In the genomic region with DNA sequence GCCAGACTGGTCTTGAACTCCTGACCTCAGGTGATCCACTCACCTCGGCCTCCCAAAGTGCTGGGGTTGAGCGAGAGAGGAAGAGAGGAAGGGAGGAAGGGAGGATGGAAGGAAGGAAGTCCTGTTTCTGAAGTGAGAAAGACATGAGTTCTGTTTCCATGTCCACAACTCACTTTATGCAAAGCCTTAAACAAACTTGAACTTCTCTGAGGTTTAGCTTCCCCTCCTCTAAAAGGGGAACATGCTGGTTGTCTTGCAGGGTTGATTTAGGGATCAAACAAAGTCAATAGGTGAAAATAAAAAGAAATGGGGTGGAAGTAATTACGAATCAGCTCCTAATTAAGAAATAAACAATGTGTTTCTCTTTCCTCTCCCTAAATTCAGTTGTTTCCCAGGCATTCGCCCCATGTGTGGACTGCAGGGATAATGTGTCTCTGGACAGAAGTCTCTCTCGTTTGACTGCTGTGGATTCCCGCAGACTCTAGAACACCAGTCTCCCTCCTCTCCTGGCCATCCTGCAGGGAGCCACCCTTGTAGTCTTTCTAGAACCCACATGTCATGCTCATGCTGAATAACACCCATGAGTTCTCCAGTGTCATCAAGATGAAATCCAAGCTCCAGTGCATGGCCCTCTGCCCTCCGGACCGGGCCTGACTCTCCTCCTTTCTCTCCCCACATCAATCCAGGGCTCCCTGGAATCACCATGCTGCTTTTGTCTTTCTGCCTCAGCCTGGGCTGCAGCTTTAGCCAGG, we compare ENCODE assay signal across 16 cellular contexts.
DNase-seq lines count a peak whose midpoint lies in the region; ATAC-seq, FAIRE-seq and TF ChIP-seq lines count a peak whose summit lies in the region.
"Had no signal": no experiment of that assay in that cellular context is flagged by ENCODE, and none has a peak within 500 bp of the region (broad histone marks: within the 10 kb centered on the region; RNA-seq: fewer than 3 reads in every experiment).

No MANE protein-coding gene starts in this region.

- peaks cover 18% of the 10 kb centered on the region for H3K9me3 ChIP-seq in KOPT-K1 (ENCODE audit: insufficient read depth, low read length, poor library complexity, severe bottlenecking)
- no peaks in the 10 kb centered on the region for H3K9me3 ChIP-seq in neutrophil
- H3K9me3 ChIP-seq in tibial artery = no peaks in the 10 kb centered on the region
- H3K9me3 ChIP-seq: right atrium auricular region had no signal

- FAIRE-seq in frontal cortex (lab: Jason Lieb, UNC) = no peak
- FAIRE-seq: colon, GM19239 had no signal

- H3K36me3 Mint-ChIP-seq in activated naive CD4-positive, alpha-beta T cell treated with anti-CD3 and anti-CD28 coated beads for 36 hours (ENCODE audit: low read depth) = no peaks in the 10 kb centered on the region
- H3K36me3 Mint-ChIP-seq in activated T-helper 1 cell treated with anti-CD3 and anti-CD28 coated beads, Interleukin-12 subunit alpha, Interleukin-12 subunit beta, Interleukin-2, Interleukin-4 antibody, amounts not matched to agents 30 ng/mL and 10 ng/mL and 1 ng/mL, durations not matched to agents 14 hours and 24 hours and 36 hours (ENCODE audit: low read depth) = peaks cover 10% of the 10 kb centered on the region

- no peak overlapping the region for H3K4me3 Mint-ChIP-seq in activated naive CD4-positive, alpha-beta T cell treated with anti-CD3 and anti-CD28 coated beads for 36 hours
- no peak overlapping the region for H3K4me3 Mint-ChIP-seq in activated T-helper 1 cell treated with anti-CD3 and anti-CD28 coated beads, Interleukin-12 subunit alpha, Interleukin-12 subunit beta, Interleukin-2, Interleukin-4 antibody, amounts not matched to agents 30 ng/mL and 10 ng/mL and 1 ng/mL, durations not matched to agents 14 hours and 24 hours and 36 hours

- TF ChIP-seq CTCF in neutrophil (IDR thresholded peaks at IDR 0.05) = no peak
- no peak for TF ChIP-seq CTCF in tibial artery (IDR thresholded peaks at IDR 0.05)

- DNase-seq in activated naive CD4-positive, alpha-beta T cell treated with anti-CD3 and anti-CD28 coated beads for 36 hours = no peak
- DNase-seq in activated naive CD4-positive, alpha-beta T cell (lab: John Stamatoyannopoulos, UW) = no peak
- no peak for DNase-seq in activated T-helper 1 cell treated with anti-CD3 and anti-CD28 coated beads, Interleukin-12 subunit alpha, Interleukin-12 subunit beta, Interleukin-2, Interleukin-4 antibody, amounts not matched to agents 30 ng/mL and 10 ng/mL and 1 ng/mL, durations not matched to agents 14 hours and 24 hours and 36 hours (ENCODE audit: low spot score)
- DNase-seq in frontal cortex (ENCODE audit: low spot score in 2 of 2) (no peak), tibial artery (no peak)
- DNase-seq: anterior cingulate cortex, Calu3, NCI-H2029 treated with DMSO at 0.1 percent for 48 hours, NCI-H526, substantia nigra had no signal

- H3K27me3 ChIP-seq in neutrophil = no peaks in the 10 kb centered on the region
- no peaks in the 10 kb centered on the region for H3K27me3 ChIP-seq in tibial artery
- H3K27me3 ChIP-seq: right atrium auricular region had no signal

- CTCF ChIA-PET in activated naive CD4-positive, alpha-beta T cell treated with anti-CD3 and anti-CD28 coated beads for 36 hours (lab: Charles Lee) = interaction anchor here (0.8 to 1.0 kb wide), 2 partner anchors 18 to 39 kb away, joined by 3 read pairs; no protein-coding TSS in a partner anchor

- H3K9me3 Mint-ChIP-seq in activated naive CD4-positive, alpha-beta T cell treated with anti-CD3 and anti-CD28 coated beads for 36 hours = no peaks in the 10 kb centered on the region
- no peaks in the 10 kb centered on the region for H3K9me3 Mint-ChIP-seq in activated T-helper 1 cell treated with anti-CD3 and anti-CD28 coated beads, Interleukin-12 subunit alpha, Interleukin-12 subunit beta, Interleukin-2, Interleukin-4 antibody, amounts not matched to agents 30 ng/mL and 10 ng/mL and 1 ng/mL, durations not matched to agents 14 hours and 24 hours and 36 hours

- H3K4me1 Mint-ChIP-seq in activated naive CD4-positive, alpha-beta T cell treated with anti-CD3 and anti-CD28 coated beads for 36 hours (ENCODE audit: low read depth) = peaks cover 58% of the 10 kb centered on the region
- peaks cover 57% of the 10 kb centered on the region for H3K4me1 Mint-ChIP-seq in activated T-helper 1 cell treated with anti-CD3 and anti-CD28 coated beads, Interleukin-12 subunit alpha, Interleukin-12 subunit beta, Interleukin-2, Interleukin-4 antibody, amounts not matched to agents 30 ng/mL and 10 ng/mL and 1 ng/mL, durations not matched to agents 14 hours and 24 hours and 36 hours (ENCODE audit: low read depth)

- H3K4me1 ChIP-seq in neutrophil (ENCODE audit: control insufficient read depth in 1 of 2, insufficient read depth in 1 of 2, low read depth in 1 of 2, low read length in 1 of 2) = peaks cover 0 to 17% of the 10 kb centered on the region in 2 experiments
- peaks cover 0 to 47% (median 22%) of the 10 kb centered on the region in 4 donors for H3K4me1 ChIP-seq in tibial artery

- intact Hi-C loops in activated naive CD4-positive, alpha-beta T cell treated with anti-CD3 and anti-CD28 coated beads for 36 hours (cut with micrococcal nuclease) = loop anchor here (2.0 kb wide), 1 partner anchor 15 kb away; no protein-coding TSS in a partner anchor
- intact Hi-C loops in activated T-helper 1 cell treated with anti-CD3 and anti-CD28 coated beads, Interleukin-12 subunit alpha, Interleukin-12 subunit beta, Interleukin-2, Interleukin-4 antibody, amounts not matched to agents 30 ng/mL and 10 ng/mL and 1 ng/mL, durations not matched to agents 14 hours and 24 hours and 36 hours (cut with micrococcal nuclease) = loop anchor here (2.0 kb wide), 1 partner anchor 19 kb away; no protein-coding TSS in a partner anchor
- intact Hi-C loops in tibial artery (cut with DNase I; ENCODE audit: low total_unique reads) = no loop called here

- H3K4me3 ChIP-seq in neutrophil (ENCODE audit: low read depth in 1 of 2, low read length in 1 of 2) = no peak overlapping the region
- no peak overlapping the region for H3K4me3 ChIP-seq in tibial artery
- H3K4me3 ChIP-seq: right atrium auricular region had no signal

- H3K27ac Mint-ChIP-seq in activated naive CD4-positive, alpha-beta T cell treated with anti-CD3 and anti-CD28 coated beads for 36 hours = peak overlapping the region; percentile 2
- peak overlapping the region; percentile 28 for H3K27ac Mint-ChIP-seq in activated T-helper 1 cell treated with anti-CD3 and anti-CD28 coated beads, Interleukin-12 subunit alpha, Interleukin-12 subunit beta, Interleukin-2, Interleukin-4 antibody, amounts not matched to agents 30 ng/mL and 10 ng/mL and 1 ng/mL, durations not matched to agents 14 hours and 24 hours and 36 hours

- no peak for ATAC-seq in GM18858 (IDR thresholded peaks at IDR 0.05; ENCODE audit: unreplicated experiment)

- no peaks in the 10 kb centered on the region for H3K27me3 Mint-ChIP-seq in activated naive CD4-positive, alpha-beta T cell treated with anti-CD3 and anti-CD28 coated beads for 36 hours (ENCODE audit: low read depth)
- no peaks in the 10 kb centered on the region for H3K27me3 Mint-ChIP-seq in activated T-helper 1 cell treated with anti-CD3 and anti-CD28 coated beads, Interleukin-12 subunit alpha, Interleukin-12 subunit beta, Interleukin-2, Interleukin-4 antibody, amounts not matched to agents 30 ng/mL and 10 ng/mL and 1 ng/mL, durations not matched to agents 14 hours and 24 hours and 36 hours (ENCODE audit: insufficient read depth)

- H3K36me3 ChIP-seq in KOPT-K1 (ENCODE audit: insufficient read depth, low read length) (no peaks in the 10 kb centered on the region), neutrophil (no peaks in the 10 kb centered on the region), tibial artery (no peaks in the 10 kb centered on the region)
- H3K36me3 ChIP-seq: right atrium auricular region had no signal

- H3K27ac ChIP-seq in KOPT-K1 (ENCODE audit: low read depth, low read length, poor library complexity, severe bottlenecking) (peak overlapping the region; percentile 57), neutrophil (peak overlapping the region; percentile 53), tibial artery (no peak overlapping the region)
- H3K27ac ChIP-seq: right atrium auricular region had no signal

Comparison
In these comparisons a context has a peak if more than half of its experiments do, and no peak if none do; other contexts are left out.
1. H3K27ac ChIP-seq: peak in KOPT-K1 (single experiment) and neutrophil (single experiment); none in tibial artery (0 of 2).